In genomic region chr12:8946733-8947132, GRCh38 we compare ENCODE assay signal across 18 cellular contexts. TPM values are rescaled to one million over a fixed set of nuclear protein-coding genes. Genes with fewer than 3 reads are reported as not detected.
DNase-seq lines count a peak whose midpoint lies in the region; ATAC-seq and TF ChIP-seq lines count a peak whose summit lies in the region.
"Had no signal": no experiment of that assay in that cellular context is flagged by ENCODE, and none has a peak within 500 bp of the region (broad histone marks: within the 10 kb centered on the region; RNA-seq: fewer than 3 reads in every experiment).

No MANE protein-coding gene starts in this region.

- H3K36me3 ChIP-seq in KMS-11 (ENCODE audit: insufficient read depth): no peaks in the 10 kb centered on the region

- H3K79me2 ChIP-seq in KMS-11 (ENCODE audit: insufficient read depth, low read depth): peaks cover 50% of the 10 kb centered on the region

- peaks cover 38% of the 10 kb centered on the region for H3K4me1 Mint-ChIP-seq in activated CD4-positive, alpha-beta T cell treated with anti-CD3 and anti-CD28 coated beads, Interleukin-2, amount 10 ng/mL, durations not matched to agents 7 days and 5 days
- H3K4me1 Mint-ChIP-seq in activated T-helper 17 cell treated with anti-CD3 and anti-CD28 coated beads, Interleukin-2, amount 50 U/mL, for 72 hours: peaks cover 30% of the 10 kb centered on the region
- peaks cover 24% of the 10 kb centered on the region for H3K4me1 Mint-ChIP-seq in nephron

- no peaks in the 10 kb centered on the region for H3K27me3 ChIP-seq in KMS-11 (ENCODE audit: insufficient read depth, low read depth)
- H3K27me3 ChIP-seq: gastrocnemius medialis, Peyer's patch, vagina had no signal

- peak overlapping the region; percentile 99 for H3K4me3 Mint-ChIP-seq in activated CD4-positive, alpha-beta T cell treated with anti-CD3 and anti-CD28 coated beads, Interleukin-2, amount 10 ng/mL, durations not matched to agents 7 days and 5 days
- H3K4me3 Mint-ChIP-seq in activated T-helper 17 cell treated with anti-CD3 and anti-CD28 coated beads, Interleukin-2, amount 50 U/mL, for 72 hours: peak overlapping the region; percentile 96
- peak overlapping the region; percentile 41 to 68 (median 51) for H3K4me3 Mint-ChIP-seq in nephron

- no peak overlapping the region for H3K27ac Mint-ChIP-seq in activated CD4-positive, alpha-beta T cell treated with anti-CD3 and anti-CD28 coated beads, Interleukin-2, amount 10 ng/mL, durations not matched to agents 7 days and 5 days
- H3K27ac Mint-ChIP-seq in activated T-helper 17 cell treated with anti-CD3 and anti-CD28 coated beads, Interleukin-2, amount 50 U/mL, for 72 hours: peak overlapping the region; percentile 71
- H3K27ac Mint-ChIP-seq in nephron: no peak overlapping the region

- no peak overlapping the region for H3K4me3 ChIP-seq in KMS-11 (IDR thresholded peaks at IDR 0.05; ENCODE audit: insufficient read depth, low read depth, low read length)
- H3K4me3 ChIP-seq: gastrocnemius medialis, Peyer's patch, vagina had no signal

- H4K20me1 ChIP-seq in KMS-11 (ENCODE audit: insufficient read depth): peaks cover 5% of the 10 kb centered on the region; the same call in 1 of the 2 replicates

- peaks cover 41% of the 10 kb centered on the region for H3K36me3 Mint-ChIP-seq in activated CD4-positive, alpha-beta T cell treated with anti-CD3 and anti-CD28 coated beads, Interleukin-2, amount 10 ng/mL, durations not matched to agents 7 days and 5 days (ENCODE audit: low read depth)
- peaks cover 69% of the 10 kb centered on the region for H3K36me3 Mint-ChIP-seq in activated T-helper 17 cell treated with anti-CD3 and anti-CD28 coated beads, Interleukin-2, amount 50 U/mL, for 72 hours (ENCODE audit: low read depth)
- H3K36me3 Mint-ChIP-seq in nephron (ENCODE audit: low read depth): peaks cover 43% of the 10 kb centered on the region

- POLR2A ChIA-PET in activated CD4-positive, alpha-beta T cell treated with anti-CD3 and anti-CD28 coated beads, Interleukin-2, amount 10 ng/mL, durations not matched to agents 7 days and 5 days (lab: Charles Lee): no interaction called here

- no peaks in the 10 kb centered on the region for H3K27me3 Mint-ChIP-seq in activated CD4-positive, alpha-beta T cell treated with anti-CD3 and anti-CD28 coated beads, Interleukin-2, amount 10 ng/mL, durations not matched to agents 7 days and 5 days
- no peaks in the 10 kb centered on the region for H3K27me3 Mint-ChIP-seq in activated T-helper 17 cell treated with anti-CD3 and anti-CD28 coated beads, Interleukin-2, amount 50 U/mL, for 72 hours
- peaks cover 3% of the 10 kb centered on the region for H3K27me3 Mint-ChIP-seq in nephron (ENCODE audit: low read depth)

- H3K9ac ChIP-seq in KMS-11: no peak overlapping the region

- no peaks in the 10 kb centered on the region for H3K9me3 Mint-ChIP-seq in activated CD4-positive, alpha-beta T cell treated with anti-CD3 and anti-CD28 coated beads, Interleukin-2, amount 10 ng/mL, durations not matched to agents 7 days and 5 days
- H3K9me3 Mint-ChIP-seq in activated T-helper 17 cell treated with anti-CD3 and anti-CD28 coated beads, Interleukin-2, amount 50 U/mL, for 72 hours: no peaks in the 10 kb centered on the region
- no peaks in the 10 kb centered on the region for H3K9me3 Mint-ChIP-seq in nephron

- no peak overlapping the region for H3K27ac ChIP-seq in KMS-11
- H3K27ac ChIP-seq: gastrocnemius medialis, Peyer's patch, vagina had no signal

- TF ChIP-seq CTCF in KMS-11 (conservative IDR thresholded peaks at IDR 0.05; ENCODE audit: low read depth, low read length): no peak
- TF ChIP-seq CTCF in nephron (IDR thresholded peaks at IDR 0.05; ENCODE audit: unreplicated experiment in 3 of 3): no peak

- peaks cover 32% of the 10 kb centered on the region for H3K4me1 ChIP-seq in KMS-11 (ENCODE audit: low read depth, poor library complexity, severe bottlenecking)

- CTCF ChIA-PET in activated CD4-positive, alpha-beta T cell treated with anti-CD3 and anti-CD28 coated beads, Interleukin-2, amount 10 ng/mL, durations not matched to agents 7 days and 5 days (lab: Charles Lee): no interaction called here

- no peak overlapping the region for H2AFZ ChIP-seq in KMS-11 (ENCODE audit: low read depth)

- H3K4me2 ChIP-seq in KMS-11: peak overlapping the region; percentile 78

- no peak for ATAC-seq in activated T-helper 17 cell treated with anti-CD3 and anti-CD28 coated beads, Interleukin-2, amount 50 U/mL, for 72 hours (replicated peaks)
- ATAC-seq: gastrocnemius medialis had no signal

- no peak for DNase-seq in activated CD4-positive, alpha-beta T cell treated with anti-CD3 and anti-CD28 coated beads, Interleukin-2, amount 10 ng/mL, durations not matched to agents 7 days and 5 days
- DNase-seq in activated CD4-positive, alpha-beta T cell treated with anti-CD3 and anti-CD28 coated beads for 1 hour: no peak
- DNase-seq in activated gamma-delta T cell treated with Interleukin-2 at 50 U/mL for 16 hours (no peak), cerebellar cortex (ENCODE audit: low spot score) (no peak)
- DNase-seq in stimulated activated CD4-positive, alpha-beta T cell treated with anti-CD3 and anti-CD28 coated beads, Interleukin-2, amount 100 ng/mL, for 24 hours: no peak
- DNase-seq: activated CD4-positive, alpha-beta T cell treated with anti-CD3 and anti-CD28 coated beads for 48 hours; cerebellar nuclear complex; gastrocnemius medialis; HCEC 1CT; mesenchymal stem cell; NCI-H1417 treated with DMSO at 0.1 percent for 48 hours; occipital lobe; Peyer's patch; stimulated activated naive CD4-positive, alpha-beta T cell had no signal

RNA-seq across cellular contexts. Expression of gene M6PR, which starts 2.7 kb away (rescaled TPM):
- 100 to 1,000 TPM; 181 to 224 TPM for total RNA-seq in activated CD4-positive, alpha-beta T cell treated with anti-CD3 and anti-CD28 coated beads, Interleukin-2, amount 10 ng/mL, durations not matched to agents 7 days and 5 days
- total RNA-seq in activated T-helper 17 cell treated with anti-CD3 and anti-CD28 coated beads, Interleukin-2, amount 50 U/mL, for 72 hours: 100 to 1,000 TPM; 144 to 199 TPM

RNA-seq across cellular contexts. Expression of gene PHC1, which starts 32.4 kb away (rescaled TPM):
- 10 to 100 TPM; 25.0 TPM for total RNA-seq in activated CD4-positive, alpha-beta T cell treated with anti-CD3 and anti-CD28 coated beads, Interleukin-2, amount 10 ng/mL, durations not matched to agents 7 days and 5 days
- 10 to 100 TPM; 13.0 to 17.0 TPM for total RNA-seq in activated T-helper 17 cell treated with anti-CD3 and anti-CD28 coated beads, Interleukin-2, amount 50 U/mL, for 72 hours

RNA-seq across cellular contexts. Expression of gene KLRG1, which starts 42.6 kb away (rescaled TPM):
- 1 to 10 TPM; 3.0 to 4.4 TPM for total RNA-seq in activated CD4-positive, alpha-beta T cell treated with anti-CD3 and anti-CD28 coated beads, Interleukin-2, amount 10 ng/mL, durations not matched to agents 7 days and 5 days
- total RNA-seq in activated T-helper 17 cell treated with anti-CD3 and anti-CD28 coated beads, Interleukin-2, amount 50 U/mL, for 72 hours: 1 to 10 TPM; 3.0 to 4.8 TPM
